Comparison of ENCODE assay signal across 1 cellular context in the genomic region with DNA sequence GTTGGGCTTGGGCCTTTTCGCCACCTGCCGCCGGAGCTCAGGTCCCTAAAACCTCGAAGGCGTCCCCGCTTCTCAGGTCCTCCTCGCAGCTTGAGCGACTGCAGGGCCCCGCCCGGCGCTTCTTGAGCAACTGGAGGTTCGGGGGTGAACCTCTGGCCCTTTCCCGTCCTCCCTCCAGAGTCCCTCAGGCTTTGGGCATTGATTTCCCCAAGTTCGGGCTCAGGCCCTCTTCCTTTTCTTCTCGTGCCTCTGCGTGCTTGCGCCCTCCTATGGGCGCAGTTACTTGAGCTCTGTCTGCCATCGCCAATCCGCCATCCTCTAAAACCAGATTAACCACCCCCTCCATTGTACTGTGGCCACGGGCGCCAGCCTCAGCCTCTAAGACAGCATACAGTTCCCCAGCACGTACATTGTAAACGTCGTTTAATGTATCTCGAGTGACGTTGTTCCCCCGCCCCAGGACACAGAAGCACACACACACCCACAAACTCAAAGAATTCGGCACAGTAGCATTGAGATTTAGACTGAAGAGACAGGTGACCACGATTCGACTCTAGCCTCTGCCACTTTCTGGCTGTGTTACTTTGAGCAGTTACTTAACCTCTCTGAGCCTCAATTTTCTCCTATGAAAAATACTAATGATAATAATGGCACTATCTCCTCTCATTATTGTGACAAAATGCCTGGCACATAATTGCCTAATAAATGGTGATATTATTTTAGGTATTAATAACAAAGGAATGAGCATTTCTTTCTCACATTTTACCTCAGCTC.
TF ChIP-seq lines count a peak whose summit lies in the region.

No MANE protein-coding gene starts in this region.

TF ChIP-seq in K562, 482 proteins besides CTCF, POLR2A, EP300 and RAD21 (continued from another document and continues in another):
- no peak for TF ChIP-seq ZNF644 (tag; IDR thresholded peaks at IDR 0.05; ENCODE audit: low read depth)
- TF ChIP-seq, protein P1, sequence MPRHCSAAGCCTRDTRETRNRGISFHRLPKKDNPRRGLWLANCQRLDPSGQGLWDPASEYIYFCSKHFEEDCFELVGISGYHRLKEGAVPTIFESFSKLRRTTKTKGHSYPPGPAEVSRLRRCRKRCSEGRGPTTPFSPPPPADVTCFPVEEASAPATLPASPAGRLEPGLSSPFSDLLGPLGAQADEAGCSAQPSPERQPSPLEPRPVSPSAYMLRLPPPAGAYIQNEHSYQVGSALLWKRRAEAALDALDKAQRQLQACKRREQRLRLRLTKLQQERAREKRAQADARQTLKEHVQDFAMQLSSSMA (CRISPR knock-in tag; IDR thresholded peaks at IDR 0.05), result no peak
- no peak for TF ChIP-seq SAFB2 (IDR thresholded peaks at IDR 0.05; ENCODE audit: borderline replicate concordance, low read depth, low read length, severe bottlenecking)
- TF ChIP-seq ZEB2 (IDR thresholded peaks at IDR 0.05), result 0 out of 2 replicates have a peak, but pooled peaks have one; percentile 45
- TF ChIP-seq U2AF1 (optimal IDR thresholded peaks at IDR 0.05; ENCODE audit: low read depth, low read length), result no peak
- TF ChIP-seq POLR2G (IDR thresholded peaks at IDR 0.05; ENCODE audit: low read depth, low read length), result no peak
- TF ChIP-seq JUND (IDR thresholded peaks at IDR 0.05; ENCODE audit: borderline replicate concordance, low read depth, low read length), result 0 out of 2 replicates have a peak, but pooled peaks have one; percentile 9
- TF ChIP-seq JUND (tag; IDR thresholded peaks at IDR 0.05; ENCODE audit: borderline replicate concordance, low read depth, low read length), result no peak
- TF ChIP-seq ARHGAP35 (IDR thresholded peaks at IDR 0.05; ENCODE audit: partially characterized antibody), result no peak
- TF ChIP-seq, protein P2, sequence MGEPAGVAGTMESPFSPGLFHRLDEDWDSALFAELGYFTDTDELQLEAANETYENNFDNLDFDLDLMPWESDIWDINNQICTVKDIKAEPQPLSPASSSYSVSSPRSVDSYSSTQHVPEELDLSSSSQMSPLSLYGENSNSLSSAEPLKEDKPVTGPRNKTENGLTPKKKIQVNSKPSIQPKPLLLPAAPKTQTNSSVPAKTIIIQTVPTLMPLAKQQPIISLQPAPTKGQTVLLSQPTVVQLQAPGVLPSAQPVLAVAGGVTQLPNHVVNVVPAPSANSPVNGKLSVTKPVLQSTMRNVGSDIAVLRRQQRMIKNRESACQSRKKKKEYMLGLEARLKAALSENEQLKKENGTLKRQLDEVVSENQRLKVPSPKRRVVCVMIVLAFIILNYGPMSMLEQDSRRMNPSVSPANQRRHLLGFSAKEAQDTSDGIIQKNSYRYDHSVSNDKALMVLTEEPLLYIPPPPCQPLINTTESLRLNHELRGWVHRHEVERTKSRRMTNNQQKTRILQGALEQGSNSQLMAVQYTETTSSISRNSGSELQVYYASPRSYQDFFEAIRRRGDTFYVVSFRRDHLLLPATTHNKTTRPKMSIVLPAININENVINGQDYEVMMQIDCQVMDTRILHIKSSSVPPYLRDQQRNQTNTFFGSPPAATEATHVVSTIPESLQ (CRISPR knock-in tag; IDR thresholded peaks at IDR 0.05), result peak; percentile 57; the same call in 1 of the 2 replicates
- TF ChIP-seq CSDE1 (IDR thresholded peaks at IDR 0.05), result 0 out of 4 replicates have a peak, but pooled peaks of 1 of the 2 experiments have one; percentile 23
- peak; percentile 46; the same call in 1 of the 2 replicates for TF ChIP-seq ESRRA (IDR thresholded peaks at IDR 0.05; ENCODE audit: borderline replicate concordance, low read depth)
- TF ChIP-seq ELF2 (CRISPR knock-in tag; IDR thresholded peaks at IDR 0.05), result peak; percentile 58; the same call in 1 of the 2 replicates
- TF ChIP-seq, protein P3, sequence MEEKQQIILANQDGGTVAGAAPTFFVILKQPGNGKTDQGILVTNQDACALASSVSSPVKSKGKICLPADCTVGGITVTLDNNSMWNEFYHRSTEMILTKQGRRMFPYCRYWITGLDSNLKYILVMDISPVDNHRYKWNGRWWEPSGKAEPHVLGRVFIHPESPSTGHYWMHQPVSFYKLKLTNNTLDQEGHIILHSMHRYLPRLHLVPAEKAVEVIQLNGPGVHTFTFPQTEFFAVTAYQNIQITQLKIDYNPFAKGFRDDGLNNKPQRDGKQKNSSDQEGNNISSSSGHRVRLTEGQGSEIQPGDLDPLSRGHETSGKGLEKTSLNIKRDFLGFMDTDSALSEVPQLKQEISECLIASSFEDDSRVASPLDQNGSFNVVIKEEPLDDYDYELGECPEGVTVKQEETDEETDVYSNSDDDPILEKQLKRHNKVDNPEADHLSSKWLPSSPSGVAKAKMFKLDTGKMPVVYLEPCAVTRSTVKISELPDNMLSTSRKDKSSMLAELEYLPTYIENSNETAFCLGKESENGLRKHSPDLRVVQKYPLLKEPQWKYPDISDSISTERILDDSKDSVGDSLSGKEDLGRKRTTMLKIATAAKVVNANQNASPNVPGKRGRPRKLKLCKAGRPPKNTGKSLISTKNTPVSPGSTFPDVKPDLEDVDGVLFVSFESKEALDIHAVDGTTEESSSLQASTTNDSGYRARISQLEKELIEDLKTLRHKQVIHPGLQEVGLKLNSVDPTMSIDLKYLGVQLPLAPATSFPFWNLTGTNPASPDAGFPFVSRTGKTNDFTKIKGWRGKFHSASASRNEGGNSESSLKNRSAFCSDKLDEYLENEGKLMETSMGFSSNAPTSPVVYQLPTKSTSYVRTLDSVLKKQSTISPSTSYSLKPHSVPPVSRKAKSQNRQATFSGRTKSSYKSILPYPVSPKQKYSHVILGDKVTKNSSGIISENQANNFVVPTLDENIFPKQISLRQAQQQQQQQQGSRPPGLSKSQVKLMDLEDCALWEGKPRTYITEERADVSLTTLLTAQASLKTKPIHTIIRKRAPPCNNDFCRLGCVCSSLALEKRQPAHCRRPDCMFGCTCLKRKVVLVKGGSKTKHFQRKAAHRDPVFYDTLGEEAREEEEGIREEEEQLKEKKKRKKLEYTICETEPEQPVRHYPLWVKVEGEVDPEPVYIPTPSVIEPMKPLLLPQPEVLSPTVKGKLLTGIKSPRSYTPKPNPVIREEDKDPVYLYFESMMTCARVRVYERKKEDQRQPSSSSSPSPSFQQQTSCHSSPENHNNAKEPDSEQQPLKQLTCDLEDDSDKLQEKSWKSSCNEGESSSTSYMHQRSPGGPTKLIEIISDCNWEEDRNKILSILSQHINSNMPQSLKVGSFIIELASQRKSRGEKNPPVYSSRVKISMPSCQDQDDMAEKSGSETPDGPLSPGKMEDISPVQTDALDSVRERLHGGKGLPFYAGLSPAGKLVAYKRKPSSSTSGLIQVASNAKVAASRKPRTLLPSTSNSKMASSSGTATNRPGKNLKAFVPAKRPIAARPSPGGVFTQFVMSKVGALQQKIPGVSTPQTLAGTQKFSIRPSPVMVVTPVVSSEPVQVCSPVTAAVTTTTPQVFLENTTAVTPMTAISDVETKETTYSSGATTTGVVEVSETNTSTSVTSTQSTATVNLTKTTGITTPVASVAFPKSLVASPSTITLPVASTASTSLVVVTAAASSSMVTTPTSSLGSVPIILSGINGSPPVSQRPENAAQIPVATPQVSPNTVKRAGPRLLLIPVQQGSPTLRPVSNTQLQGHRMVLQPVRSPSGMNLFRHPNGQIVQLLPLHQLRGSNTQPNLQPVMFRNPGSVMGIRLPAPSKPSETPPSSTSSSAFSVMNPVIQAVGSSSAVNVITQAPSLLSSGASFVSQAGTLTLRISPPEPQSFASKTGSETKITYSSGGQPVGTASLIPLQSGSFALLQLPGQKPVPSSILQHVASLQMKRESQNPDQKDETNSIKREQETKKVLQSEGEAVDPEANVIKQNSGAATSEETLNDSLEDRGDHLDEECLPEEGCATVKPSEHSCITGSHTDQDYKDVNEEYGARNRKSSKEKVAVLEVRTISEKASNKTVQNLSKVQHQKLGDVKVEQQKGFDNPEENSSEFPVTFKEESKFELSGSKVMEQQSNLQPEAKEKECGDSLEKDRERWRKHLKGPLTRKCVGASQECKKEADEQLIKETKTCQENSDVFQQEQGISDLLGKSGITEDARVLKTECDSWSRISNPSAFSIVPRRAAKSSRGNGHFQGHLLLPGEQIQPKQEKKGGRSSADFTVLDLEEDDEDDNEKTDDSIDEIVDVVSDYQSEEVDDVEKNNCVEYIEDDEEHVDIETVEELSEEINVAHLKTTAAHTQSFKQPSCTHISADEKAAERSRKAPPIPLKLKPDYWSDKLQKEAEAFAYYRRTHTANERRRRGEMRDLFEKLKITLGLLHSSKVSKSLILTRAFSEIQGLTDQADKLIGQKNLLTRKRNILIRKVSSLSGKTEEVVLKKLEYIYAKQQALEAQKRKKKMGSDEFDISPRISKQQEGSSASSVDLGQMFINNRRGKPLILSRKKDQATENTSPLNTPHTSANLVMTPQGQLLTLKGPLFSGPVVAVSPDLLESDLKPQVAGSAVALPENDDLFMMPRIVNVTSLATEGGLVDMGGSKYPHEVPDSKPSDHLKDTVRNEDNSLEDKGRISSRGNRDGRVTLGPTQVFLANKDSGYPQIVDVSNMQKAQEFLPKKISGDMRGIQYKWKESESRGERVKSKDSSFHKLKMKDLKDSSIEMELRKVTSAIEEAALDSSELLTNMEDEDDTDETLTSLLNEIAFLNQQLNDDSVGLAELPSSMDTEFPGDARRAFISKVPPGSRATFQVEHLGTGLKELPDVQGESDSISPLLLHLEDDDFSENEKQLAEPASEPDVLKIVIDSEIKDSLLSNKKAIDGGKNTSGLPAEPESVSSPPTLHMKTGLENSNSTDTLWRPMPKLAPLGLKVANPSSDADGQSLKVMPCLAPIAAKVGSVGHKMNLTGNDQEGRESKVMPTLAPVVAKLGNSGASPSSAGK (IDR thresholded peaks at IDR 0.05), result peak; percentile 99
- TF ChIP-seq GTF2A2 (tag; IDR thresholded peaks at IDR 0.05), result no peak
- TF ChIP-seq, protein P4, sequence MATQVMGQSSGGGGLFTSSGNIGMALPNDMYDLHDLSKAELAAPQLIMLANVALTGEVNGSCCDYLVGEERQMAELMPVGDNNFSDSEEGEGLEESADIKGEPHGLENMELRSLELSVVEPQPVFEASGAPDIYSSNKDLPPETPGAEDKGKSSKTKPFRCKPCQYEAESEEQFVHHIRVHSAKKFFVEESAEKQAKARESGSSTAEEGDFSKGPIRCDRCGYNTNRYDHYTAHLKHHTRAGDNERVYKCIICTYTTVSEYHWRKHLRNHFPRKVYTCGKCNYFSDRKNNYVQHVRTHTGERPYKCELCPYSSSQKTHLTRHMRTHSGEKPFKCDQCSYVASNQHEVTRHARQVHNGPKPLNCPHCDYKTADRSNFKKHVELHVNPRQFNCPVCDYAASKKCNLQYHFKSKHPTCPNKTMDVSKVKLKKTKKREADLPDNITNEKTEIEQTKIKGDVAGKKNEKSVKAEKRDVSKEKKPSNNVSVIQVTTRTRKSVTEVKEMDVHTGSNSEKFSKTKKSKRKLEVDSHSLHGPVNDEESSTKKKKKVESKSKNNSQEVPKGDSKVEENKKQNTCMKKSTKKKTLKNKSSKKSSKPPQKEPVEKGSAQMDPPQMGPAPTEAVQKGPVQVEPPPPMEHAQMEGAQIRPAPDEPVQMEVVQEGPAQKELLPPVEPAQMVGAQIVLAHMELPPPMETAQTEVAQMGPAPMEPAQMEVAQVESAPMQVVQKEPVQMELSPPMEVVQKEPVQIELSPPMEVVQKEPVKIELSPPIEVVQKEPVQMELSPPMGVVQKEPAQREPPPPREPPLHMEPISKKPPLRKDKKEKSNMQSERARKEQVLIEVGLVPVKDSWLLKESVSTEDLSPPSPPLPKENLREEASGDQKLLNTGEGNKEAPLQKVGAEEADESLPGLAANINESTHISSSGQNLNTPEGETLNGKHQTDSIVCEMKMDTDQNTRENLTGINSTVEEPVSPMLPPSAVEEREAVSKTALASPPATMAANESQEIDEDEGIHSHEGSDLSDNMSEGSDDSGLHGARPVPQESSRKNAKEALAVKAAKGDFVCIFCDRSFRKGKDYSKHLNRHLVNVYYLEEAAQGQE (CRISPR knock-in tag; IDR thresholded peaks at IDR 0.05; ENCODE audit: low read depth), result 0 out of 2 replicates have a peak, but pooled peaks have one; percentile 35
- no peak for TF ChIP-seq ZNF146 (CRISPR knock-in tag; IDR thresholded peaks at IDR 0.05; ENCODE audit: unreplicated experiment)
- TF ChIP-seq SMC3 (conservative IDR thresholded peaks at IDR 0.05; ENCODE audit: insufficient read depth, low read depth, low read length), result peak; percentile 31; the same call in 1 of the 2 replicates
- TF ChIP-seq, protein P5, sequence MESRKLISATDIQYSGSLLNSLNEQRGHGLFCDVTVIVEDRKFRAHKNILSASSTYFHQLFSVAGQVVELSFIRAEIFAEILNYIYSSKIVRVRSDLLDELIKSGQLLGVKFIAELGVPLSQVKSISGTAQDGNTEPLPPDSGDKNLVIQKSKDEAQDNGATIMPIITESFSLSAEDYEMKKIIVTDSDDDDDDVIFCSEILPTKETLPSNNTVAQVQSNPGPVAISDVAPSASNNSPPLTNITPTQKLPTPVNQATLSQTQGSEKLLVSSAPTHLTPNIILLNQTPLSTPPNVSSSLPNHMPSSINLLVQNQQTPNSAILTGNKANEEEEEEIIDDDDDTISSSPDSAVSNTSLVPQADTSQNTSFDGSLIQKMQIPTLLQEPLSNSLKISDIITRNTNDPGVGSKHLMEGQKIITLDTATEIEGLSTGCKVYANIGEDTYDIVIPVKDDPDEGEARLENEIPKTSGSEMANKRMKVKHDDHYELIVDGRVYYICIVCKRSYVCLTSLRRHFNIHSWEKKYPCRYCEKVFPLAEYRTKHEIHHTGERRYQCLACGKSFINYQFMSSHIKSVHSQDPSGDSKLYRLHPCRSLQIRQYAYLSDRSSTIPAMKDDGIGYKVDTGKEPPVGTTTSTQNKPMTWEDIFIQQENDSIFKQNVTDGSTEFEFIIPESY (CRISPR knock-in tag; IDR thresholded peaks at IDR 0.05), result peak; percentile 95
- 0 out of 2 replicates have a peak, but pooled peaks have one; percentile 23 for TF ChIP-seq ZNF766 (CRISPR knock-in tag; conservative IDR thresholded peaks at IDR 0.05)
- TF ChIP-seq TEAD4 (IDR thresholded peaks at IDR 0.05; ENCODE audit: low read length), result 0 out of 2 replicates have a peak, but pooled peaks have one; percentile 7
- TF ChIP-seq TEAD4 (CRISPR knock-in tag; IDR thresholded peaks at IDR 0.05; ENCODE audit: borderline replicate concordance), result no peak
- no peak for TF ChIP-seq HCFC1 (IDR thresholded peaks at IDR 0.05; ENCODE audit: low read depth, low read length)
- TF ChIP-seq, protein P6, sequence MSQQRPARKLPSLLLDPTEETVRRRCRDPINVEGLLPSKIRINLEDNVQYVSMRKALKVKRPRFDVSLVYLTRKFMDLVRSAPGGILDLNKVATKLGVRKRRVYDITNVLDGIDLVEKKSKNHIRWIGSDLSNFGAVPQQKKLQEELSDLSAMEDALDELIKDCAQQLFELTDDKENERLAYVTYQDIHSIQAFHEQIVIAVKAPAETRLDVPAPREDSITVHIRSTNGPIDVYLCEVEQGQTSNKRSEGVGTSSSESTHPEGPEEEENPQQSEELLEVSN (IDR thresholded peaks at IDR 0.05; ENCODE audit: borderline replicate concordance in 1 of 2, extremely low read depth in 1 of 2, insufficient read depth in 1 of 2, insufficient read length in 1 of 2, low read depth in 1 of 2, low read length in 1 of 2, poor library complexity in 1 of 2, severe bottlenecking in 1 of 2), result peak; percentile 62 to 87
- peak; percentile 35; the same call in 1 of the 2 replicates for TF ChIP-seq SMARCE1 (IDR thresholded peaks at IDR 0.05)
- TF ChIP-seq MEF2A (IDR thresholded peaks at IDR 0.05; ENCODE audit: control insufficient read depth, low read depth, low read length), result no peak
